18 cellular contexts compared by ENCODE assay signal in genomic region chr2:16615687-16616615, GRCh38. TPM values are rescaled to one million over a fixed set of nuclear protein-coding genes. Genes with fewer than 3 reads are reported as not detected.
DNase-seq lines count a peak whose midpoint lies in the region; ATAC-seq, FAIRE-seq and TF ChIP-seq lines count a peak whose summit lies in the region.
"Had no signal": no experiment of that assay in that cellular context is flagged by ENCODE, and none has a peak within 500 bp of the region (broad histone marks: within the 10 kb centered on the region; RNA-seq: fewer than 3 reads in every experiment).

No MANE protein-coding gene starts in this region.

- peaks cover 25% of the 10 kb centered on the region for H3K27me3 Mint-ChIP-seq in activated naive CD4-positive, alpha-beta T cell treated with anti-CD3 and anti-CD28 coated beads, Interleukin-2, amount 10 ng/mL, durations not matched to agents 7 days and 5 days

- TF ChIP-seq CTCF in GM12874 (IDR thresholded peaks at IDR 0.05; ENCODE audit: insufficient read depth, low read depth, low read length) = 0 out of 2 replicates have a peak, but pooled peaks have one; percentile 12
- TF ChIP-seq CTCF in brain microvascular endothelial cell (IDR thresholded peaks at IDR 0.05; ENCODE audit: low read depth, low read length, missing control alignments) = peak; percentile 27

- in situ Hi-C loops in brain microvascular endothelial cell (cut with HindIII; ENCODE audit: low pct_ligation_motif_present, low sequenced_read_pairs) = no loop called here

- TF ChIP-seq POLR2A in GM12892 (IDR thresholded peaks at IDR 0.05; ENCODE audit: low read depth, low read length) = no peak

- no peaks in the 10 kb centered on the region for H3K4me1 Mint-ChIP-seq in activated naive CD4-positive, alpha-beta T cell treated with anti-CD3 and anti-CD28 coated beads, Interleukin-2, amount 10 ng/mL, durations not matched to agents 7 days and 5 days

- no peak overlapping the region for H3K27ac Mint-ChIP-seq in activated naive CD4-positive, alpha-beta T cell treated with anti-CD3 and anti-CD28 coated beads, Interleukin-2, amount 10 ng/mL, durations not matched to agents 7 days and 5 days
- H3K27ac Mint-ChIP-seq: activated T-cell treated with anti-CD3 and anti-CD28 coated beads, Interleukin-2, amount 50 U/mL, for 72 hours had no signal

- FAIRE-seq in GM12892 (lab: Jason Lieb, UNC) = no peak
- FAIRE-seq: RCC 7860 had no signal

- no peaks in the 10 kb centered on the region for H3K27me3 ChIP-seq in brain microvascular endothelial cell (replicated peaks)
- H3K27me3 ChIP-seq: ascending aorta had no signal

- H3K9me3 Mint-ChIP-seq in activated naive CD4-positive, alpha-beta T cell treated with anti-CD3 and anti-CD28 coated beads, Interleukin-2, amount 10 ng/mL, durations not matched to agents 7 days and 5 days = no peaks in the 10 kb centered on the region
- H3K9me3 Mint-ChIP-seq: activated T-cell treated with anti-CD3 and anti-CD28 coated beads, Interleukin-2, amount 50 U/mL, for 72 hours had no signal

- intact Hi-C loops in posterior cingulate gyrus (cut with DNase I) = loop anchor here (5.0 kb wide), 1 partner anchor 46 kb away; no protein-coding TSS in a partner anchor

- no peak for DNase-seq in brain microvascular endothelial cell
- peak in 38 of 51 donors; percentile 22 to 91 (median 58) for DNase-seq in hypothalamus (lab: John Stamatoyannopoulos, UW)
- DNase-seq in posterior cingulate gyrus = peak in 7 of 10 donors; percentile 40 to 95 (median 67)
- no peak for DNase-seq in GM12892 (ENCODE audit: insufficient read length)
- DNase-seq in activated gamma-delta T cell treated with Interleukin-2 at 50 U/mL for 16 hours = no peak
- DNase-seq in activated naive CD4-positive, alpha-beta T cell treated with anti-CD3 and anti-CD28 coated beads, Interleukin-2, amount 10 ng/mL, durations not matched to agents 7 days and 5 days = no peak
- DNase-seq: activated T-cell treated with anti-CD3 and anti-CD28 coated beads, Interleukin-2, amount 50 U/mL, for 72 hours; DND-41; effector CD8-positive, alpha-beta T cell; islet precursor cell; NCI-H1694 treated with DMSO at 0.1 percent for 48 hours; NCI-H526; stimulated activated CD4-positive, alpha-beta T cell treated with anti-CD3 and anti-CD28 coated beads, Interleukin-2, amount 100 ng/mL, for 24 hours had no signal

- no peak for ATAC-seq in GM18858 (IDR thresholded peaks at IDR 0.05; ENCODE audit: unreplicated experiment)
- ATAC-seq: activated T-cell treated with anti-CD3 and anti-CD28 coated beads, Interleukin-2, amount 50 U/mL, for 72 hours had no signal

- no peak overlapping the region for H3K27ac ChIP-seq in brain microvascular endothelial cell
- H3K27ac ChIP-seq: ascending aorta had no signal

- H3K4me3 Mint-ChIP-seq in activated naive CD4-positive, alpha-beta T cell treated with anti-CD3 and anti-CD28 coated beads, Interleukin-2, amount 10 ng/mL, durations not matched to agents 7 days and 5 days = no peak overlapping the region
- H3K4me3 Mint-ChIP-seq: activated T-cell treated with anti-CD3 and anti-CD28 coated beads, Interleukin-2, amount 50 U/mL, for 72 hours had no signal

- H3K36me3 ChIP-seq in brain microvascular endothelial cell (replicated peaks) = no peaks in the 10 kb centered on the region

- no peaks in the 10 kb centered on the region for H3K36me3 Mint-ChIP-seq in activated naive CD4-positive, alpha-beta T cell treated with anti-CD3 and anti-CD28 coated beads, Interleukin-2, amount 10 ng/mL, durations not matched to agents 7 days and 5 days

- CTCF ChIA-PET in activated naive CD4-positive, alpha-beta T cell treated with anti-CD3 and anti-CD28 coated beads, Interleukin-2, amount 10 ng/mL, durations not matched to agents 7 days and 5 days (lab: Charles Lee) = interaction anchor here (1.4 to 5.2 kb wide), 4 partner anchors 7 to 141 kb away, joined by 3 to 109 read pairs (median 23); no protein-coding TSS in a partner anchor

- no peak overlapping the region for H3K4me3 ChIP-seq in brain microvascular endothelial cell (ENCODE audit: low read depth, low read length)
- H3K4me3 ChIP-seq: ascending aorta had no signal

RNA-seq across cellular contexts. Expression of gene CYRIA, which starts 49.7 kb away (rescaled TPM):
- 0.93 TPM for polyA plus RNA-seq in GM12892 (2012; ENCODE audit: missing spikeins)
- polyA plus RNA-seq: BJ had no signal

Comparison
In these comparisons a context has a peak if more than half of its experiments do, and no peak if none do; other contexts are left out.
1. DNase-seq: peak in hypothalamus (38 of 51) and posterior cingulate gyrus (7 of 10); none in brain microvascular endothelial cell (single experiment), GM12892 (single experiment), activated gamma-delta T cell treated with Interleukin-2 at 50 U/mL for 16 hours (single experiment) and activated naive CD4-positive, alpha-beta T cell treated with anti-CD3 and anti-CD28 coated beads, Interleukin-2, amount 10 ng/mL, durations not matched to agents 7 days and 5 days (single experiment).